ENCODE assay signal across 1 cellular context in genomic region chr11:31812392-31813241, GRCh38.
TF ChIP-seq lines count a peak whose summit lies in the region.

No MANE protein-coding gene starts in this region.

TF ChIP-seq in H1, 55 proteins besides CTCF, POLR2A, EP300 and RAD21 (continued from another document):
- TF ChIP-seq RNF2 (IDR thresholded peaks at IDR 0.05; ENCODE audit: borderline replicate concordance, low read depth, low read length, missing control alignments, poor library complexity, severe bottlenecking), result peak; percentile 93
- TF ChIP-seq YY1 (IDR thresholded peaks at IDR 0.05; ENCODE audit: low read depth, low read length), result no peak
- peak; percentile 24 for TF ChIP-seq KDM4A (IDR thresholded peaks at IDR 0.05; ENCODE audit: low read depth, low read length, severe bottlenecking)
- no peak for TF ChIP-seq ATF3 (IDR thresholded peaks at IDR 0.05; ENCODE audit: insufficient read depth, low read depth, low read length)
- TF ChIP-seq SUZ12 (IDR thresholded peaks at IDR 0.05; ENCODE audit: low read length), result peak; percentile 97
- TF ChIP-seq CHD2 (IDR thresholded peaks at IDR 0.05; ENCODE audit: low read length), result no peak
- TF ChIP-seq TEAD4 (IDR thresholded peaks at IDR 0.05; ENCODE audit: low read depth, low read length), result no peak
- no peak for TF ChIP-seq PHF8 (conservative IDR thresholded peaks at IDR 0.05; ENCODE audit: low read depth, low read length)
- no peak for TF ChIP-seq HDAC6 (IDR thresholded peaks at IDR 0.05; ENCODE audit: low read depth, low read length)
- TF ChIP-seq RBBP5 (IDR thresholded peaks at IDR 0.05; ENCODE audit: borderline replicate concordance, low read depth, low read length), result peak; percentile 30
- peak; percentile 88 for TF ChIP-seq CBX8 (IDR thresholded peaks at IDR 0.05; ENCODE audit: borderline replicate concordance, low read depth, low read length)
- no peak for TF ChIP-seq GTF2F1 (IDR thresholded peaks at IDR 0.05; ENCODE audit: borderline replicate concordance, low read depth, low read length)
